18 cellular contexts compared by ENCODE assay signal in genomic region chr18:32735781-32736180, GRCh38. TPM values are rescaled to one million over a fixed set of nuclear protein-coding genes. Genes with fewer than 3 reads are reported as not detected.
DNase-seq lines count a peak whose midpoint lies in the region; ATAC-seq and TF ChIP-seq lines count a peak whose summit lies in the region.
"Had no signal": no experiment of that assay in that cellular context is flagged by ENCODE, and none has a peak within 500 bp of the region (broad histone marks: within the 10 kb centered on the region; RNA-seq: fewer than 3 reads in every experiment).

No MANE protein-coding gene starts in this region.

- TF ChIP-seq POLR2A in lower leg skin (IDR thresholded peaks at IDR 0.05), result no peak

- in situ Hi-C loops in astrocyte of the spinal cord (cut with HindIII; ENCODE audit: low sequenced_read_pairs), result no loop called here

- H3K4me3 ChIP-seq in astrocyte of the spinal cord (ENCODE audit: low read depth, low read length) (no peak overlapping the region), lower leg skin (ENCODE audit: low read depth, poor library complexity, severe bottlenecking) (no peak overlapping the region)
- H3K4me3 ChIP-seq: heart left ventricle, left ventricle myocardium inferior, sigmoid colon had no signal

- TF ChIP-seq CTCF in astrocyte of the spinal cord (IDR thresholded peaks at IDR 0.05; ENCODE audit: low read depth, low read length) (no peak), lower leg skin (IDR thresholded peaks at IDR 0.05) (no peak)

- ATAC-seq in GM18861 (IDR thresholded peaks at IDR 0.05; ENCODE audit: unreplicated experiment), result no peak
- ATAC-seq: heart left ventricle had no signal

- peak; percentile 72 for DNase-seq in DMS53 treated with DMSO at 0.1 percent for 48 hours (lab: John Stamatoyannopoulos, UW; ENCODE audit: unreplicated experiment)
- DNase-seq in NCI-H2029 treated with DMSO at 0.1 percent for 48 hours (lab: John Stamatoyannopoulos, UW), result peak; percentile 49
- peak; percentile 79 for DNase-seq in astrocyte of the spinal cord (ENCODE audit: low read depth, low spot score)
- peak; percentile 82 for DNase-seq in kidney tubule cell (ENCODE audit: low spot score)
- no peak for DNase-seq in effector CD4-positive, alpha-beta T cell
- DNase-seq in lower leg skin (ENCODE audit: low spot score in 2 of 2), result no peak
- no peak for DNase-seq in NCI-H226
- DNase-seq: activated CD4-positive, alpha-beta T cell treated with anti-CD3 and anti-CD28 coated beads for 1 hour; activated T-cell treated with anti-CD3 and anti-CD28 coated beads, Interleukin-2, amount 50 U/mL, for 1 hour; amniotic stem cell; effector CD8-positive, alpha-beta T cell; heart left ventricle; left ventricle myocardium inferior; NCI-H1694; nephron progenitor cell; sigmoid colon; substantia nigra had no signal

- WGBS in lower leg skin, 2 donors, result 75 to 77% methylated on average over 2 of the region's 2 CpGs

- intact Hi-C loops in lower leg skin (cut with DNase I; ENCODE audit: low total_unique reads), result no loop called here

RNA-seq across cellular contexts. Expression of gene KLHL14, which starts 37.0 kb away (rescaled TPM):
- total RNA-seq in lower leg skin, result not detected
- total RNA-seq: left ventricle myocardium inferior had no signal

Comparison
In these comparisons a context has a peak if more than half of its experiments do, and no peak if none do; other contexts are left out.
1. DNase-seq: peak in DMS53 treated with DMSO at 0.1 percent for 48 hours (single experiment), NCI-H2029 treated with DMSO at 0.1 percent for 48 hours (single experiment), astrocyte of the spinal cord (single experiment) and kidney tubule cell (single experiment); none in effector CD4-positive, alpha-beta T cell (single experiment), lower leg skin (0 of 2) and NCI-H226 (single experiment).